20 cellular contexts compared by ENCODE assay signal in genomic region chr5:32833127-32833526, GRCh38.
"Had no signal": no experiment of that assay in that cellular context is flagged by ENCODE, and none has a peak within 500 bp of the region (broad histone marks: within the 10 kb centered on the region; RNA-seq: fewer than 3 reads in every experiment).

No MANE protein-coding gene starts in this region.

- ATAC-seq: foreskin keratinocyte; left ventricle myocardium superior; right lobe of liver; stimulated activated effector memory CD8-positive, alpha-beta T cell treated with anti-CD3 and anti-CD28 coated beads, Interleukin-12 subunit alpha, Interleukin-12 subunit beta, amount 100 ng/mL, for 72 hours had no signal

- DNase-seq: foreskin keratinocyte; left cardiac atrium; left ventricle myocardium superior; mesenchymal stem cell; midbrain; naive B cell; occipital lobe; retina; right lobe of liver; stimulated activated CD4-positive, alpha-beta T cell treated with anti-CD3 and anti-CD28 coated beads, Interleukin-4, amount 100 ng/mL, for 1 hour; stimulated activated CD8-positive, alpha-beta memory T cell treated with anti-CD3 and anti-CD28 coated beads, Interleukin-4, amount 100 ng/mL, for 48 hours; trophoblast cell had no signal

- FAIRE-seq: colon, keratinocyte had no signal

- H3K27me3 ChIP-seq: foreskin keratinocyte, right lobe of liver had no signal

- H3K4me1 Mint-ChIP-seq: naive B cell; nephron; stimulated activated effector memory CD8-positive, alpha-beta T cell treated with anti-CD3 and anti-CD28 coated beads, Interleukin-12 subunit alpha, Interleukin-12 subunit beta, amount 100 ng/mL, for 72 hours had no signal

- H3K9me3 Mint-ChIP-seq: dendritic cell treated with granulocyte-macrophage colony-stimulating factor and Interleukin-4, amounts not matched to agents 40 ng/mL and 50 ng/mL, for 4 days had no signal

- H3K36me3 ChIP-seq: prostate gland, right lobe of liver had no signal

- H3K4me1 ChIP-seq: parathyroid adenoma, prostate gland had no signal

- H3K4me3 Mint-ChIP-seq: dendritic cell treated with granulocyte-macrophage colony-stimulating factor and Interleukin-4, amounts not matched to agents 40 ng/mL and 50 ng/mL, for 4 days; naive B cell; nephron; stimulated activated effector memory CD8-positive, alpha-beta T cell treated with anti-CD3 and anti-CD28 coated beads, Interleukin-12 subunit alpha, Interleukin-12 subunit beta, amount 100 ng/mL, for 72 hours had no signal

- H3K27me3 Mint-ChIP-seq: dendritic cell treated with granulocyte-macrophage colony-stimulating factor and Interleukin-4, amounts not matched to agents 40 ng/mL and 50 ng/mL, for 4 days; naive B cell had no signal

- H3K27ac ChIP-seq: foreskin keratinocyte, parathyroid adenoma, prostate gland, right lobe of liver had no signal

- H3K4me3 ChIP-seq: lung, prostate gland, right lobe of liver had no signal

- H3K9me3 ChIP-seq: prostate gland, right lobe of liver had no signal

- H3K27ac Mint-ChIP-seq: dendritic cell treated with granulocyte-macrophage colony-stimulating factor and Interleukin-4, amounts not matched to agents 40 ng/mL and 50 ng/mL, for 4 days; naive B cell; nephron; stimulated activated effector memory CD8-positive, alpha-beta T cell treated with anti-CD3 and anti-CD28 coated beads, Interleukin-12 subunit alpha, Interleukin-12 subunit beta, amount 100 ng/mL, for 72 hours had no signal
